8 cellular contexts compared by ENCODE assay signal in the genomic region with DNA sequence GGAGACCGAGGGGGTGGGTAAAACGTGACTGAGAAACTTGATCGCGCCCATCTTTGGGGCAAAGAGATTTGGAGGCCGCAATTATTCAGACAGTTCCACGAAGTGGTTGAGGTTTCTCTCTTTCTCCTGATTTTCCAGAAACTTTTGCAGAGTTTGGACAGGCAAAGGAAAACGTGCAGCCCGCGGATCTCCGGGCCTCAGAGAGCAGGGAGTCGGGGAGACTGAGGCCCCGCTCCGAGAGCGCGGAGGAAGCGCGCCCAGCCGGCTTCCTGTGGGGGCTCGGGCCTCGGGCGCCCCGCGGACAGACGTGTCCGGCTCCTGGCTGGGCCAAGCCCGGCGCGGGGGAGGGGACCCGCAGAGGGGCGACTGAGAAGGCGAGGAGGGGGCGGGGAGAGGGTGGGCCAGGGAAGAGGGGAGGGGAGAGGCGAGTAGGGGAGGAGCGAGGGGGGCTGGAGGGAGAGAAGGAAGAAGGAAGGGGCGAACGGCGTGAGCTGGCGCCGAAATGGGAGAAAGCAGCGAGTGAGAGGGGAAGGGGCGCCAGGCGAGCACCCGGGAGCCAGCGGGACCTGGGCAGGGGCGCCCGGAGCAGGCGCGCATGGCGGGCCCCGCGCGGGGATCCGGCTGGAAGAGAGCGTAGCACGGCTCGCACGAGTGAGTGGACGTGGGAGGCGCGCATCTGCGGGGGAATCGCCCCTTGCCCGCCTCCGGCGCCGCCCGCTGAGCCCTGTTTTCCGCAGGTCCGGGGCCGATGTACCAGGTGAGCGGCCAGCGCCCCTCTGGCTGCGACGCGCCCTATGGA. TPM values are rescaled to one million over a fixed set of nuclear protein-coding genes. Genes with fewer than 3 reads are reported as not detected.
DNase-seq lines count a peak whose midpoint lies in the region; ATAC-seq and TF ChIP-seq lines count a peak whose summit lies in the region.

TSS of gene MDFI (plus strand) at position 467 of the 799 bp plus-strand sequence. CDS start at position 749, 282 bp downstream.

- H3K4me1 Mint-ChIP-seq in activated CD4-positive, alpha-beta T cell treated with anti-CD3 and anti-CD28 coated beads for 36 hours: peaks cover 6% of the 10 kb centered on the region
- H3K4me1 Mint-ChIP-seq in activated CD4-positive, alpha-beta T cell treated with anti-CD3 and anti-CD28 coated beads, Interleukin-2, amount 10 ng/mL, durations not matched to agents 7 days and 5 days: peaks cover 6% of the 10 kb centered on the region
- peaks cover 2% of the 10 kb centered on the region for H3K4me1 Mint-ChIP-seq in memory B cell

- ATAC-seq in activated CD4-positive, alpha-beta T cell treated with anti-CD3 and anti-CD28 coated beads for 36 hours: no peak
- ATAC-seq in memory B cell (ENCODE audit: low read depth): no peak

- TF ChIP-seq POLR2A in tibial nerve (IDR thresholded peaks at IDR 0.05): no peak

- H3K9me3 ChIP-seq in tibial nerve: no peaks in the 10 kb centered on the region

- H3K36me3 Mint-ChIP-seq in activated CD4-positive, alpha-beta T cell treated with anti-CD3 and anti-CD28 coated beads for 36 hours (ENCODE audit: low read depth): no peaks in the 10 kb centered on the region
- no peaks in the 10 kb centered on the region for H3K36me3 Mint-ChIP-seq in activated CD4-positive, alpha-beta T cell treated with anti-CD3 and anti-CD28 coated beads, Interleukin-2, amount 10 ng/mL, durations not matched to agents 7 days and 5 days (ENCODE audit: low read depth)
- no peaks in the 10 kb centered on the region for H3K36me3 Mint-ChIP-seq in memory B cell

- H3K36me3 ChIP-seq in tibial nerve: no peaks in the 10 kb centered on the region

- H3K4me1 ChIP-seq in tibial nerve: peaks cover 0 to 49% (median 21%) of the 10 kb centered on the region in 4 donors

- H3K27ac ChIP-seq in tibial nerve: peak within 1 kb of the TSS in 2 of 4 donors; percentile 60 to 79

- CTCF ChIA-PET in activated CD4-positive, alpha-beta T cell treated with anti-CD3 and anti-CD28 coated beads for 36 hours (lab: Charles Lee): no interaction called here
- CTCF ChIA-PET in activated CD4-positive, alpha-beta T cell treated with anti-CD3 and anti-CD28 coated beads, Interleukin-2, amount 10 ng/mL, durations not matched to agents 7 days and 5 days (lab: Charles Lee): no interaction called here

- no peaks in the 10 kb centered on the region for H3K9me3 Mint-ChIP-seq in activated CD4-positive, alpha-beta T cell treated with anti-CD3 and anti-CD28 coated beads for 36 hours (ENCODE audit: low read depth)
- no peaks in the 10 kb centered on the region for H3K9me3 Mint-ChIP-seq in activated CD4-positive, alpha-beta T cell treated with anti-CD3 and anti-CD28 coated beads, Interleukin-2, amount 10 ng/mL, durations not matched to agents 7 days and 5 days
- no peaks in the 10 kb centered on the region for H3K9me3 Mint-ChIP-seq in memory B cell

- POLR2A ChIA-PET in activated CD4-positive, alpha-beta T cell treated with anti-CD3 and anti-CD28 coated beads for 36 hours (lab: Charles Lee): interaction anchor here (0.6 kb wide), 1 partner anchor 150 kb away, joined by 3 read pairs; no protein-coding TSS in a partner anchor
- POLR2A ChIA-PET in activated CD4-positive, alpha-beta T cell treated with anti-CD3 and anti-CD28 coated beads, Interleukin-2, amount 10 ng/mL, durations not matched to agents 7 days and 5 days (lab: Charles Lee): no interaction called here

- TF ChIP-seq CTCF in choroid plexus epithelial cell (conservative IDR thresholded peaks at IDR 0.05; ENCODE audit: low read depth, low read length): no peak
- no peak for TF ChIP-seq CTCF in tibial nerve (IDR thresholded peaks at IDR 0.05)

- 3 to 7% methylated on average over 50 to 70 of the region's 75 CpGs for WGBS in tibial nerve, 2 donors

- peak within 1 kb of the TSS; percentile 13 for H3K4me3 Mint-ChIP-seq in activated CD4-positive, alpha-beta T cell treated with anti-CD3 and anti-CD28 coated beads for 36 hours
- H3K4me3 Mint-ChIP-seq in activated CD4-positive, alpha-beta T cell treated with anti-CD3 and anti-CD28 coated beads, Interleukin-2, amount 10 ng/mL, durations not matched to agents 7 days and 5 days: no peak within 1 kb of the TSS
- peak within 1 kb of the TSS; percentile 63 for H3K4me3 Mint-ChIP-seq in memory B cell

- in situ Hi-C loops in G401 (cut with HindIII; ENCODE audit: low sequenced_read_pairs): no loop called here

- H3K27ac Mint-ChIP-seq in activated CD4-positive, alpha-beta T cell treated with anti-CD3 and anti-CD28 coated beads for 36 hours: no peak within 1 kb of the TSS
- no peak within 1 kb of the TSS for H3K27ac Mint-ChIP-seq in activated CD4-positive, alpha-beta T cell treated with anti-CD3 and anti-CD28 coated beads, Interleukin-2, amount 10 ng/mL, durations not matched to agents 7 days and 5 days
- no peak within 1 kb of the TSS for H3K27ac Mint-ChIP-seq in memory B cell

- H3K4me3 ChIP-seq in choroid plexus epithelial cell (ENCODE audit: low read depth, low read length): peak within 1 kb of the TSS; percentile 77
- H3K4me3 ChIP-seq in tibial nerve: peak within 1 kb of the TSS; percentile 30 to 61 (median 48)

- peaks cover 0 to 44% of the 10 kb centered on the region in 2 donors for H3K27me3 ChIP-seq in tibial nerve

- no peak for TF ChIP-seq EP300 in tibial nerve (IDR thresholded peaks at IDR 0.05)

- intact Hi-C loops in activated CD4-positive, alpha-beta T cell treated with anti-CD3 and anti-CD28 coated beads for 36 hours (cut with DNase I, micrococcal nuclease): no loop called here

- no peak for DNase-seq in activated CD4-positive, alpha-beta T cell treated with anti-CD3 and anti-CD28 coated beads for 36 hours
- no peak for DNase-seq in activated CD4-positive, alpha-beta T cell treated with anti-CD3 and anti-CD28 coated beads, Interleukin-2, amount 10 ng/mL, durations not matched to agents 7 days and 5 days
- DNase-seq in choroid plexus epithelial cell (ENCODE audit: low read depth) (peak; percentile 63), memory B cell (ENCODE audit: low spot score in 2 of 2) (peak in 1 of 2 donors; percentile 27), tibial nerve (ENCODE audit: low spot score in 2 of 2) (no peak), G401 (ENCODE audit: low spot score) (no peak), NCI-H524 treated with DMSO at 0.1 percent for 48 hours (lab: John Stamatoyannopoulos, UW) (no peak), NCI-H1694 treated with DMSO at 0.1 percent for 48 hours (lab: John Stamatoyannopoulos, UW) (no peak)

- peaks cover 43% of the 10 kb centered on the region for H3K27me3 Mint-ChIP-seq in activated CD4-positive, alpha-beta T cell treated with anti-CD3 and anti-CD28 coated beads for 36 hours
- H3K27me3 Mint-ChIP-seq in activated CD4-positive, alpha-beta T cell treated with anti-CD3 and anti-CD28 coated beads, Interleukin-2, amount 10 ng/mL, durations not matched to agents 7 days and 5 days: peaks cover 62% of the 10 kb centered on the region
- peaks cover 37% of the 10 kb centered on the region for H3K27me3 Mint-ChIP-seq in memory B cell

RNA-seq across cellular contexts. Expression of gene MDFI, which starts in this region (rescaled TPM):
- not detected for total RNA-seq in activated CD4-positive, alpha-beta T cell treated with anti-CD3 and anti-CD28 coated beads for 36 hours
- not detected for total RNA-seq in activated CD4-positive, alpha-beta T cell treated with anti-CD3 and anti-CD28 coated beads, Interleukin-2, amount 10 ng/mL, durations not matched to agents 7 days and 5 days
- 10 to 100 TPM; 13.5 to 31.8 (median 20.7) TPM for total RNA-seq in tibial nerve
- 0.18 TPM in 1 of 2 replicates, not detected in the other for total RNA-seq in G401 (2014; rRNA removed; shearing (Covaris generic))

Comparison
In these comparisons a context has a peak if more than half of its experiments do, and no peak if none do; other contexts are left out.
1. RNA of gene MDFI (total RNA-seq): 13.5 to 31.8 TPM in tibial nerve; not detected in activated CD4-positive, alpha-beta T cell treated with anti-CD3 and anti-CD28 coated beads for 36 hours, not detected in activated CD4-positive, alpha-beta T cell treated with anti-CD3 and anti-CD28 coated beads, Interleukin-2, amount 10 ng/mL, durations not matched to agents 7 days and 5 days and 0.18 TPM in G401; every median in the first group is over 10 times any median in the second.